Comparison of ENCODE assay signal across 9 cellular contexts in the genomic region with DNA sequence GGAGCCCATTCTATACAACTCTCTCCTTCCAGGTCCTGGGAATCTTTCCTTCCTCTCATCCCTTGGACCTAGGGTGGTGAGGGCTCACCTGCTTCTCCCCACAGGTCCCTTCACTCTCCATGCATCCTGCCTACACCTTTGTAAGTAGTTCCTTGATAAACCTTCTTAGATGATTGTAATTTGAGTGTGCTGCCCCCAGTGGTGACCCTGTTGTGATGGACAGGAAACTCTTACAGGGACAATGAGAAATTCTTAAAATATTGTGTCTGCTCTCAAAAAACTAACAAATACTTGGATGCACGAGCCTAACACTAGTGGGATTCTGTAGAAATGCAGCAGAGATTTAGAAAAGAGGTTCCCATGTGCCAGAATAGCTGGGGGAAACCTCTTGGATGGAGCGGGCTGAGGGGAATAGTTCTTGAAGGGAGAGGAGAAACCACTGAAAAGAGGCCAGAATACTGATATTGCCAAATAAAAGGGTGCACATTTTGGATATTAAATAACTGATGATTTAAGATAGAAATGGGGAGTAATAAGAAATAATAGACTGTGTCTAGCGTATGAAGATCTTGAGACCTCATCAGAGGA. TPM values are rescaled to one million over a fixed set of nuclear protein-coding genes. Genes with fewer than 3 reads are reported as not detected.
DNase-seq lines count a peak whose midpoint lies in the region; ATAC-seq and TF ChIP-seq lines count a peak whose summit lies in the region.
"Had no signal": no experiment of that assay in that cellular context is flagged by ENCODE, and none has a peak within 500 bp of the region (broad histone marks: within the 10 kb centered on the region; RNA-seq: fewer than 3 reads in every experiment).

No MANE protein-coding gene starts in this region.

- no peaks in the 10 kb centered on the region for H3K36me3 ChIP-seq in CD8-positive, alpha-beta T cell (ENCODE audit: insufficient read depth, low read length)
- H3K36me3 ChIP-seq in hepatocyte (replicated peaks; ENCODE audit: insufficient read depth, low read depth), result no peaks in the 10 kb centered on the region

- peaks cover 15% of the 10 kb centered on the region for H3K79me2 ChIP-seq in hepatocyte

- POLR2A ChIA-PET in CD8-positive, alpha-beta T cell (lab: Charles Lee), result interaction anchor here (0.7 kb wide), 1 partner anchor 17 kb away, joined by 3 read pairs; no protein-coding TSS in a partner anchor

- CTCF ChIA-PET in CD8-positive, alpha-beta T cell (lab: Charles Lee), result interaction anchor here (0.7 to 4.2 kb wide), 8 partner anchors 10 to 96 kb away, joined by 3 to 13 read pairs (median 4); no protein-coding TSS in a partner anchor

- no peak overlapping the region for H3K4me3 ChIP-seq in CD8-positive, alpha-beta T cell (ENCODE audit: low read depth, low read length)
- H3K4me3 ChIP-seq in hepatocyte, result no peak overlapping the region

- intact Hi-C loops in CD8-positive, alpha-beta T cell (cut with DNase I, micrococcal nuclease), result loop anchor here (5.0 to 10.0 kb wide), 3 partner anchors 55 to 725 kb away; no protein-coding TSS in a partner anchor

- peak in 3 of 7 experiments; percentile 30 to 36 (median 30) for DNase-seq in CD8-positive, alpha-beta T cell
- DNase-seq in HCEC 1CT, result peak; percentile 4
- peak; percentile 20 for DNase-seq in SW480 (ENCODE audit: low spot score)
- no peak for DNase-seq in hepatocyte (ENCODE audit: low spot score)
- no peak for DNase-seq in NCI-H1105 treated with DMSO at 0.1 percent for 48 hours (lab: John Stamatoyannopoulos, UW)
- no peak for DNase-seq in HuH-7.5 (ENCODE audit: low spot score)
- DNase-seq in GDM1 (lab: John Stamatoyannopoulos, UW), result no peak

- no peak overlapping the region for H2AFZ ChIP-seq in hepatocyte

- no peaks in the 10 kb centered on the region for H3K27me3 Mint-ChIP-seq in CD8-positive, alpha-beta T cell (ENCODE audit: low read depth)
- no peaks in the 10 kb centered on the region for H3K27me3 Mint-ChIP-seq in activated T-helper 17 cell treated with anti-CD3 and anti-CD28 coated beads, Interleukin-2, amount 50 U/mL, for 72 hours
- H3K27me3 Mint-ChIP-seq: central memory CD8-positive, alpha-beta T cell had no signal

- peaks cover 10% of the 10 kb centered on the region for H3K4me1 Mint-ChIP-seq in CD8-positive, alpha-beta T cell (ENCODE audit: low read depth)
- H3K4me1 Mint-ChIP-seq in activated T-helper 17 cell treated with anti-CD3 and anti-CD28 coated beads, Interleukin-2, amount 50 U/mL, for 72 hours, result peaks cover 2% of the 10 kb centered on the region

- H3K9me3 ChIP-seq in CD8-positive, alpha-beta T cell (ENCODE audit: low read length), result no peaks in the 10 kb centered on the region
- no peaks in the 10 kb centered on the region for H3K9me3 ChIP-seq in hepatocyte (ENCODE audit: low read depth)

- H3K27ac ChIP-seq in CD8-positive, alpha-beta T cell (ENCODE audit: low read depth, low read length), result no peak overlapping the region
- no peak overlapping the region for H3K27ac ChIP-seq in hepatocyte

- no peaks in the 10 kb centered on the region for H3K27me3 ChIP-seq in CD8-positive, alpha-beta T cell (ENCODE audit: insufficient read depth, low read length)
- no peaks in the 10 kb centered on the region for H3K27me3 ChIP-seq in hepatocyte

- peak; percentile 61 for ATAC-seq in CD8-positive, alpha-beta T cell
- ATAC-seq in activated T-helper 17 cell treated with anti-CD3 and anti-CD28 coated beads, Interleukin-2, amount 50 U/mL, for 72 hours (replicated peaks), result no peak

- WGBS in hepatocyte (ENCODE audit: low lambda C conversion rate, missing lambda C conversion rate), result 83% methylated on average over 3 of the region's 3 CpGs

- H3K9me2 ChIP-seq in hepatocyte (replicated peaks; ENCODE audit: insufficient read depth), result no peaks in the 10 kb centered on the region

- H4K20me1 ChIP-seq in hepatocyte (ENCODE audit: insufficient read depth, poor library complexity, severe bottlenecking), result no peaks in the 10 kb centered on the region

- peaks cover 3% of the 10 kb centered on the region for H3K4me1 ChIP-seq in CD8-positive, alpha-beta T cell (ENCODE audit: insufficient read depth, low read length)
- peaks cover 6% of the 10 kb centered on the region for H3K4me1 ChIP-seq in hepatocyte (ENCODE audit: insufficient read depth)

- no peaks in the 10 kb centered on the region for H3K9me3 Mint-ChIP-seq in CD8-positive, alpha-beta T cell
- H3K9me3 Mint-ChIP-seq in activated T-helper 17 cell treated with anti-CD3 and anti-CD28 coated beads, Interleukin-2, amount 50 U/mL, for 72 hours, result no peaks in the 10 kb centered on the region
- H3K9me3 Mint-ChIP-seq: central memory CD8-positive, alpha-beta T cell had no signal

- no peak overlapping the region for H3K27ac Mint-ChIP-seq in CD8-positive, alpha-beta T cell
- H3K27ac Mint-ChIP-seq in activated T-helper 17 cell treated with anti-CD3 and anti-CD28 coated beads, Interleukin-2, amount 50 U/mL, for 72 hours, result no peak overlapping the region

- H3K4me2 ChIP-seq in hepatocyte, result no peak overlapping the region

- H3K36me3 Mint-ChIP-seq in CD8-positive, alpha-beta T cell, result peaks cover 11% of the 10 kb centered on the region
- H3K36me3 Mint-ChIP-seq in activated T-helper 17 cell treated with anti-CD3 and anti-CD28 coated beads, Interleukin-2, amount 50 U/mL, for 72 hours (ENCODE audit: low read depth), result peaks cover 26% of the 10 kb centered on the region

- peak; percentile 45 for TF ChIP-seq CTCF in CD8-positive, alpha-beta T cell (IDR thresholded peaks at IDR 0.05)
- TF ChIP-seq CTCF in hepatocyte (IDR thresholded peaks at IDR 0.05; ENCODE audit: poor library complexity), result peak; percentile 37

- no peak overlapping the region for H3K4me3 Mint-ChIP-seq in CD8-positive, alpha-beta T cell
- no peak overlapping the region for H3K4me3 Mint-ChIP-seq in activated T-helper 17 cell treated with anti-CD3 and anti-CD28 coated beads, Interleukin-2, amount 50 U/mL, for 72 hours
- H3K4me3 Mint-ChIP-seq: central memory CD8-positive, alpha-beta T cell had no signal

RNA-seq across cellular contexts. Expression of gene PAXIP1, which starts 6.7 kb away (rescaled TPM):
- 1 to 10 TPM; 6.8 to 7.2 TPM for total RNA-seq in CD8-positive, alpha-beta T cell
- 12.2 and 13.7 TPM in 2 replicates for total RNA-seq in hepatocyte
- polyA plus RNA-seq in hepatocyte, result 4.5 and 5.7 TPM in 2 replicates
- total RNA-seq in activated T-helper 17 cell treated with anti-CD3 and anti-CD28 coated beads, Interleukin-2, amount 50 U/mL, for 72 hours, result 10 to 100 TPM; 21.7 to 32.0 TPM

Comparison
In these comparisons a context has a peak if more than half of its experiments do, and no peak if none do; other contexts are left out.
1. DNase-seq: peak in HCEC 1CT (single experiment) and SW480 (single experiment); none in hepatocyte (single experiment), NCI-H1105 treated with DMSO at 0.1 percent for 48 hours (single experiment), HuH-7.5 (single experiment) and GDM1 (single experiment).